Comparison of ENCODE assay signal across 8 cellular contexts in genomic region chr13:99275093-99275469, GRCh38. TPM values are rescaled to one million over a fixed set of nuclear protein-coding genes. Genes with fewer than 3 reads are reported as not detected.
DNase-seq lines count a peak whose midpoint lies in the region; ATAC-seq, FAIRE-seq and TF ChIP-seq lines count a peak whose summit lies in the region.

No MANE protein-coding gene starts in this region.

- no peak for TF ChIP-seq EP300 in stomach (IDR thresholded peaks at IDR 0.05)

- peaks cover 0 to 7% (median 0%) of the 10 kb centered on the region in 3 experiments for H3K9me3 ChIP-seq in naive thymus-derived CD4-positive, alpha-beta T cell (ENCODE audit: control insufficient read depth in 2 of 3, low read length in 3 of 3)
- H3K9me3 ChIP-seq in kidney (ENCODE audit: control insufficient read depth in 1 of 2, low read length in 2 of 2): peaks cover 0 to 7% of the 10 kb centered on the region in 2 donors
- H3K9me3 ChIP-seq in stomach: peaks cover 0 to 8% (median 0%) of the 10 kb centered on the region in 4 donors

- H3K27ac Mint-ChIP-seq in activated naive CD8-positive, alpha-beta T cell: peak overlapping the region; percentile 82
- H3K27ac Mint-ChIP-seq in naive thymus-derived CD4-positive, alpha-beta T cell: peak overlapping the region; percentile 83 to 95 (median 92)

- peak overlapping the region; percentile 5; the same call in 1 of the 2 replicates for H3K27ac ChIP-seq in HL-60 (replicated peaks)
- H3K27ac ChIP-seq in naive thymus-derived CD4-positive, alpha-beta T cell (ENCODE audit: low read depth, low read length): peak overlapping the region; percentile 49
- H3K27ac ChIP-seq in kidney (ENCODE audit: low read depth in 2 of 2, low read length in 2 of 2): no peak overlapping the region
- no peak overlapping the region for H3K27ac ChIP-seq in stomach

- H3K4me1 ChIP-seq in naive thymus-derived CD4-positive, alpha-beta T cell (ENCODE audit: control insufficient read depth in 2 of 2, insufficient read depth in 2 of 2, low read length in 2 of 2): peaks cover 61 to 89% of the 10 kb centered on the region in 2 donors
- H3K4me1 ChIP-seq in kidney (ENCODE audit: control insufficient read depth in 1 of 2, insufficient read depth in 1 of 2, low read depth in 1 of 2, low read length in 2 of 2): peaks cover 0 to 7% of the 10 kb centered on the region in 2 donors
- H3K4me1 ChIP-seq in stomach: peaks cover 0 to 24% (median 0%) of the 10 kb centered on the region in 4 donors

- DNase-seq in GDM1 (lab: John Stamatoyannopoulos, UW) (peak; percentile 32), HL-60 (ENCODE audit: low read depth in 1 of 2, low spot score in 1 of 2) (peak in 1 of 2 experiments; percentile 30), kidney (no peak), ecto neural progenitor cell (ENCODE audit: low spot score) (no peak), stomach (no peak)
- DNase-seq in naive thymus-derived CD4-positive, alpha-beta T cell: peak in 4 of 9 donors; percentile 33 to 41 (median 38)

- H3K36me3 ChIP-seq in naive thymus-derived CD4-positive, alpha-beta T cell (ENCODE audit: control insufficient read depth in 2 of 3, insufficient read depth in 3 of 3, low read length in 3 of 3): peaks cover 0 to 5% (median 0%) of the 10 kb centered on the region in 3 experiments
- H3K36me3 ChIP-seq in kidney (ENCODE audit: control insufficient read depth in 1 of 2, insufficient read depth in 2 of 2, low read length in 2 of 2) (no peaks in the 10 kb centered on the region), stomach (peaks cover 0 to 16% (median 8%) of the 10 kb centered on the region in 4 donors)

- H3K4me1 Mint-ChIP-seq in activated naive CD8-positive, alpha-beta T cell (ENCODE audit: low read depth): peaks cover 93% of the 10 kb centered on the region
- H3K4me1 Mint-ChIP-seq in naive thymus-derived CD4-positive, alpha-beta T cell: peaks cover 64 to 100% (median 98%) of the 10 kb centered on the region in 7 donors

- H3K4me3 ChIP-seq in HL-60 (replicated peaks; ENCODE audit: insufficient read depth, low read length) (no peak overlapping the region), kidney (ENCODE audit: low read length in 2 of 2) (no peak overlapping the region), stomach (no peak overlapping the region)
- peak overlapping the region; percentile 5 for H3K4me3 ChIP-seq in naive thymus-derived CD4-positive, alpha-beta T cell (ENCODE audit: low read length)

- CTCF ChIA-PET in naive thymus-derived CD4-positive, alpha-beta T cell (lab: Charles Lee): interaction anchor here (0.5 to 3.6 kb wide), 13 partner anchors 9 to 371 kb away, joined by 3 to 35 read pairs (median 4); no protein-coding TSS in a partner anchor

- peak; percentile 52 for ATAC-seq in naive thymus-derived CD4-positive, alpha-beta T cell
- no peak for ATAC-seq in GM21737 (IDR thresholded peaks at IDR 0.05; ENCODE audit: unreplicated experiment)

- H3K27me3 Mint-ChIP-seq in activated naive CD8-positive, alpha-beta T cell: no peaks in the 10 kb centered on the region
- no peaks in the 10 kb centered on the region for H3K27me3 Mint-ChIP-seq in naive thymus-derived CD4-positive, alpha-beta T cell

- no peak for TF ChIP-seq POLR2A in stomach (IDR thresholded peaks at IDR 0.05)

- H3K27me3 ChIP-seq in HL-60 (ENCODE audit: insufficient read depth, poor library complexity, severe bottlenecking): no peaks in the 10 kb centered on the region
- no peaks in the 10 kb centered on the region for H3K27me3 ChIP-seq in naive thymus-derived CD4-positive, alpha-beta T cell (ENCODE audit: control insufficient read depth in 2 of 2, insufficient read depth in 2 of 2, low read length in 2 of 2)
- no peaks in the 10 kb centered on the region for H3K27me3 ChIP-seq in stomach

- peak overlapping the region; percentile 45 for H3K4me3 Mint-ChIP-seq in activated naive CD8-positive, alpha-beta T cell
- peak overlapping the region; percentile 31 to 77 (median 67) for H3K4me3 Mint-ChIP-seq in naive thymus-derived CD4-positive, alpha-beta T cell

- POLR2A ChIA-PET in naive thymus-derived CD4-positive, alpha-beta T cell (lab: Charles Lee): interaction anchor here (0.5 to 4.4 kb wide), 19 partner anchors 8 to 160 kb away, joined by 3 to 26 read pairs (median 6); partner anchors contain the start of genes GPR183 and UBAC2

- intact Hi-C loops in naive thymus-derived CD4-positive, alpha-beta T cell (cut with micrococcal nuclease): no loop called here
- intact Hi-C loops in kidney (cut with DNase I) (no loop called here), stomach (cut with DNase I; ENCODE audit: low total_unique reads) (no loop called here)

- WGBS in stomach, 5 donors: 39 to 67% (median 55%) methylated on average over 1 of the region's 1 CpG

- peaks cover 20% of the 10 kb centered on the region for H3K36me3 Mint-ChIP-seq in activated naive CD8-positive, alpha-beta T cell
- H3K36me3 Mint-ChIP-seq in naive thymus-derived CD4-positive, alpha-beta T cell: peaks cover 4 to 51% (median 32%) of the 10 kb centered on the region in 5 donors

- H3K9me3 Mint-ChIP-seq in activated naive CD8-positive, alpha-beta T cell (ENCODE audit: low read depth): no peaks in the 10 kb centered on the region
- H3K9me3 Mint-ChIP-seq in naive thymus-derived CD4-positive, alpha-beta T cell: peaks cover 0 to 6% (median 3%) of the 10 kb centered on the region in 11 donors

- no peak overlapping the region for H3K9ac ChIP-seq in kidney (ENCODE audit: low read length in 2 of 2)

- FAIRE-seq in kidney (lab: Jason Lieb, UNC): no peak

- TF ChIP-seq CTCF in HL-60 (IDR thresholded peaks at IDR 0.05; ENCODE audit: insufficient read depth, low read length) (no peak), kidney (IDR thresholded peaks at IDR 0.05; ENCODE audit: borderline replicate concordance, extremely low read depth, insufficient read depth) (no peak), stomach (IDR thresholded peaks at IDR 0.05) (no peak)

RNA-seq across cellular contexts. Expression of gene GPR18, which starts 16.9 kb away (rescaled TPM):
- 10 to 100 TPM; 11.5 to 40.4 (median 21.1) TPM for total RNA-seq in naive thymus-derived CD4-positive, alpha-beta T cell
- 10 to 100 TPM; 27.9 to 35.9 TPM for polyA plus RNA-seq in naive thymus-derived CD4-positive, alpha-beta T cell
- 0.88 TPM for total RNA-seq in kidney
- not detected for polyA plus RNA-seq in kidney (ENCODE audit: insufficient read depth, low read depth, low replicate concordance)
- not detected for total RNA-seq in stomach
- polyA plus RNA-seq in stomach: under 1 TPM in 2 of 3 donors, not detected in 1; 0.68 to 0.76 TPM

RNA-seq across cellular contexts. Expression of gene GPR183, which starts 32.1 kb away (rescaled TPM):
- 100 to 1,000 TPM in 4 of 5 experiments, 10 to 100 TPM in 1; 26.8 to 231 (median 112) TPM for total RNA-seq in naive thymus-derived CD4-positive, alpha-beta T cell
- 100 to 1,000 TPM; 234 to 241 TPM for polyA plus RNA-seq in naive thymus-derived CD4-positive, alpha-beta T cell
- 11.8 TPM for total RNA-seq in kidney
- 1.7 TPM for polyA plus RNA-seq in kidney (ENCODE audit: insufficient read depth, low read depth, low replicate concordance)
- total RNA-seq in stomach: 10 to 100 TPM in 4 of 5 donors, under 1 TPM in 1; 0.58 to 24.4 (median 16.4) TPM
- 1 to 10 TPM; 3.0 to 5.8 (median 4.5) TPM for polyA plus RNA-seq in stomach

Comparison
In these comparisons a context has a peak if more than half of its experiments do, and no peak if none do; other contexts are left out.
1. H3K27ac ChIP-seq: peak in HL-60 (single experiment) and naive thymus-derived CD4-positive, alpha-beta T cell (single experiment); none in kidney (0 of 2) and stomach (0 of 5).